15 cellular contexts compared by ENCODE assay signal in genomic region chr11:9158898-9159391, GRCh38.
DNase-seq lines count a peak whose midpoint lies in the region; ATAC-seq and FAIRE-seq lines count a peak whose summit lies in the region.
"Had no signal": no experiment of that assay in that cellular context is flagged by ENCODE, and none has a peak within 500 bp of the region (broad histone marks: within the 10 kb centered on the region; RNA-seq: fewer than 3 reads in every experiment).

No MANE protein-coding gene starts in this region.

- no peaks in the 10 kb centered on the region for H3K27me3 Mint-ChIP-seq in activated T-cell treated with anti-CD3 and anti-CD28 coated beads, Interleukin-2, amount 50 U/mL, for 72 hours (ENCODE audit: low read depth)
- H3K27me3 Mint-ChIP-seq: type B pancreatic cell had no signal

- peaks cover 30% of the 10 kb centered on the region for H3K4me1 Mint-ChIP-seq in activated T-cell treated with anti-CD3 and anti-CD28 coated beads, Interleukin-2, amount 50 U/mL, for 72 hours (ENCODE audit: low read depth)
- H3K4me1 Mint-ChIP-seq: nephron had no signal

- H3K9me3 Mint-ChIP-seq in activated T-cell treated with anti-CD3 and anti-CD28 coated beads, Interleukin-2, amount 50 U/mL, for 72 hours, result no peaks in the 10 kb centered on the region
- H3K9me3 Mint-ChIP-seq: nephron, type B pancreatic cell had no signal

- no peak overlapping the region for H3K4me3 Mint-ChIP-seq in activated T-cell treated with anti-CD3 and anti-CD28 coated beads, Interleukin-2, amount 50 U/mL, for 72 hours
- H3K4me3 Mint-ChIP-seq: nephron, type B pancreatic cell had no signal

- peaks cover 0 to 4% of the 10 kb centered on the region in 2 donors for H3K36me3 Mint-ChIP-seq in activated T-cell treated with anti-CD3 and anti-CD28 coated beads, Interleukin-2, amount 50 U/mL, for 72 hours (ENCODE audit: insufficient read depth in 2 of 2)

- no peak for FAIRE-seq in HTR-8/SVneo (lab: Jason Lieb, UNC)
- FAIRE-seq: GM18507, TTC549 had no signal

- no peak for DNase-seq in activated T-cell treated with anti-CD3 and anti-CD28 coated beads, Interleukin-2, amount 50 U/mL, for 72 hours
- DNase-seq in activated T-cell treated with anti-CD3 and anti-CD28 coated beads, Interleukin-2, amount 50 U/mL, for 1 hour, result no peak
- DNase-seq in SIG-M5 treated with dmso at 0.1 percent for 504 hours (lab: John Stamatoyannopoulos, UW; ENCODE audit: unreplicated experiment), result peak; percentile 67
- peak; percentile 48 for DNase-seq in fibroblast of gingiva (ENCODE audit: low read depth)
- peak; percentile 46 for DNase-seq in stromal cell of bone marrow (ENCODE audit: low read depth)
- DNase-seq in NCI-H2107 treated with DMSO at 0.1 percent for 48 hours (lab: John Stamatoyannopoulos, UW; ENCODE audit: unreplicated experiment), result no peak
- DNase-seq in G401 (ENCODE audit: low spot score), result no peak
- no peak for DNase-seq in HTR-8/SVneo (ENCODE audit: insufficient read length, low spot score)
- DNase-seq: DMS79 treated with DMSO at 0.1 percent for 48 hours, NCI-H2171, sigmoid colon had no signal

- peak; percentile 44 to 56 for ATAC-seq in activated T-cell treated with anti-CD3 and anti-CD28 coated beads, Interleukin-2, amount 50 U/mL, for 72 hours (replicated peaks in 1 of 2)

- in situ Hi-C loops in G401 (cut with HindIII; ENCODE audit: low sequenced_read_pairs), result no loop called here

- peak overlapping the region; percentile 38 for H3K27ac Mint-ChIP-seq in activated T-cell treated with anti-CD3 and anti-CD28 coated beads, Interleukin-2, amount 50 U/mL, for 72 hours
- H3K27ac Mint-ChIP-seq: nephron, type B pancreatic cell had no signal

Comparison
In these comparisons a context has a peak if more than half of its experiments do, and no peak if none do; other contexts are left out.
1. DNase-seq: peak in SIG-M5 treated with dmso at 0.1 percent for 504 hours (single experiment), fibroblast of gingiva (single experiment) and stromal cell of bone marrow (single experiment); none in activated T-cell treated with anti-CD3 and anti-CD28 coated beads, Interleukin-2, amount 50 U/mL, for 72 hours (0 of 2), activated T-cell treated with anti-CD3 and anti-CD28 coated beads, Interleukin-2, amount 50 U/mL, for 1 hour (single experiment), NCI-H2107 treated with DMSO at 0.1 percent for 48 hours (single experiment), G401 (single experiment) and HTR-8/SVneo (single experiment).